Comparison of ENCODE assay signal across 13 cellular contexts in genomic region chr5:83364322-83365299, GRCh38.
A peak's percentile ranks its signal among the peaks of the same experiment; 100 is the strongest.
DNase-seq lines count a peak whose midpoint lies in the region; ATAC-seq and TF ChIP-seq lines count a peak whose summit lies in the region.
"Had no signal": no experiment of that assay in that cellular context is flagged by ENCODE, and none has a peak within 500 bp of the region (broad histone marks: within the 10 kb centered on the region; RNA-seq: fewer than 3 reads in every experiment).

No MANE protein-coding gene starts in this region.

- no peaks in the 10 kb centered on the region for H3K27me3 Mint-ChIP-seq in MCF 10A (ENCODE audit: insufficient read depth, unreplicated experiment)

- CTCF ChIA-PET in MCF 10A (lab: Yijun Ruan, JAX), result no interaction called here

- H3K4me3 Mint-ChIP-seq in MCF 10A (ENCODE audit: unreplicated experiment), result no peak overlapping the region
- H3K4me3 Mint-ChIP-seq: naive thymus-derived CD8-positive, alpha-beta T cell had no signal

- no peak for TF ChIP-seq CTCF in MCF 10A (IDR thresholded peaks at IDR 0.05; ENCODE audit: unreplicated experiment)

- BruUV-seq in MCF 10A (replicated peaks; lab: Mats Ljungman, UMichigan), result no TSS peak

- H3K36me3 Mint-ChIP-seq in MCF 10A (ENCODE audit: insufficient read depth, unreplicated experiment), result no peaks in the 10 kb centered on the region
- H3K36me3 Mint-ChIP-seq: naive thymus-derived CD8-positive, alpha-beta T cell had no signal

- H3K9me3 Mint-ChIP-seq in MCF 10A (ENCODE audit: unreplicated experiment), result no peaks in the 10 kb centered on the region

- peaks cover 9% of the 10 kb centered on the region for H3K4me1 Mint-ChIP-seq in MCF 10A (ENCODE audit: insufficient read depth, unreplicated experiment)

- DNase-seq in kidney tubule cell (ENCODE audit: low spot score), result no peak
- DNase-seq in NCI-H524 (lab: John Stamatoyannopoulos, UW), result no peak
- DNase-seq in MCF 10A (ENCODE audit: unreplicated experiment), result no peak
- DNase-seq in NCI-H69 (lab: John Stamatoyannopoulos, UW), result no peak
- DNase-seq: brain microvascular endothelial cell; C1 segment of cervical spinal cord; MG63; naive thymus-derived CD8-positive, alpha-beta T cell; PC-9 had no signal

- POLR2A ChIA-PET in MCF 10A (lab: Yijun Ruan, JAX), result no interaction called here

- no peak overlapping the region for H3K27ac Mint-ChIP-seq in MCF 10A (ENCODE audit: low read depth, unreplicated experiment)
- H3K27ac Mint-ChIP-seq: naive thymus-derived CD8-positive, alpha-beta T cell had no signal

- peak; percentile 68 for ATAC-seq in GM18517 (IDR thresholded peaks at IDR 0.05; ENCODE audit: unreplicated experiment)
- ATAC-seq in GM21526 (IDR thresholded peaks at IDR 0.05; ENCODE audit: low FRiP score, unreplicated experiment), result peak; percentile 51
- peak; percentile 43 for ATAC-seq in HG03135 (IDR thresholded peaks at IDR 0.05; ENCODE audit: unreplicated experiment)
- no peak; the same call in 2 of the 3 replicates for ATAC-seq in SK-N-SH treated with all-trans-retinoic acid at 6 μM for 48 hours
- ATAC-seq: naive thymus-derived CD8-positive, alpha-beta T cell had no signal

- intact Hi-C loops in MCF 10A (cut with micrococcal nuclease), result loop anchor here (5.0 kb wide), 1 partner anchor 108 kb away; the partner anchor contains the start of gene VCAN

TF ChIP-seq in SK-N-SH treated with all-trans-retinoic acid at 6 μM for 48 hours, 23 proteins besides CTCF, POLR2A, EP300 and RAD21:
- TF ChIP-seq GLIS3 (CRISPR knock-in tag; IDR thresholded peaks at IDR 0.05), result no peak
- TF ChIP-seq TCF4 (CRISPR knock-in tag; IDR thresholded peaks at IDR 0.05; ENCODE audit: borderline replicate concordance), result peak; percentile 60; the same call in 1 of the 2 replicates
- TF ChIP-seq ARNTL (CRISPR knock-in tag; IDR thresholded peaks at IDR 0.05; ENCODE audit: borderline replicate concordance, low read depth), result no peak
- no peak for TF ChIP-seq ZC3H10 (CRISPR knock-in tag; IDR thresholded peaks at IDR 0.05)
- TF ChIP-seq ISL1 (CRISPR knock-in tag; IDR thresholded peaks at IDR 0.05), result no peak
